Comparison of ENCODE assay signal across 27 cellular contexts in genomic region chr1:26344147-26344920, GRCh38. TPM values are rescaled to one million over a fixed set of nuclear protein-coding genes. Genes with fewer than 3 reads are reported as not detected.
DNase-seq lines count a peak whose midpoint lies in the region; ATAC-seq, FAIRE-seq and TF ChIP-seq lines count a peak whose summit lies in the region.
"Had no signal": no experiment of that assay in that cellular context is flagged by ENCODE, and none has a peak within 500 bp of the region (broad histone marks: within the 10 kb centered on the region; RNA-seq: fewer than 3 reads in every experiment).

No MANE protein-coding gene starts in this region.

- H3K36me3 ChIP-seq in HCT116 (ENCODE audit: control insufficient read depth in 1 of 2, insufficient read depth in 2 of 2, low read length in 2 of 2) = no peaks in the 10 kb centered on the region
- H3K36me3 ChIP-seq in K562 (ENCODE audit: control insufficient read depth, insufficient read depth, low read length) = no peaks in the 10 kb centered on the region
- H3K36me3 ChIP-seq: HAP-1 had no signal

- intact Hi-C loops in HCT116 (cut with micrococcal nuclease) (no loop called here), K562 (cut with micrococcal nuclease) (no loop called here)

- WGBS in K562 (ENCODE audit: insufficient coverage, low coverage, missing lambda C conversion rate) = 61% methylated on average over 14 of the region's 15 CpGs

- POLR2A ChIA-PET in HCT116 (lab: Charles Lee) (no interaction called here), K562 (lab: Yijun Ruan, JAX) (interaction anchor here (1.1 kb wide), 1 partner anchor 24 kb away, joined by 3 read pairs; no protein-coding TSS in a partner anchor)

- CTCF ChIA-PET in HCT116 (lab: Charles Lee) (no interaction called here), K562 (lab: Yijun Ruan, JAX; ENCODE audit: low intra/inter-chr PET ratio) (no interaction called here)

- TF ChIP-seq POLR2A in HCT116 (IDR thresholded peaks at IDR 0.05; ENCODE audit: borderline replicate concordance, extremely low read depth, insufficient read depth, insufficient read length) (no peak), K562 (conservative IDR thresholded peaks at IDR 0.05) (no peak)

- TF ChIP-seq EP300 in K562 (IDR thresholded peaks at IDR 0.05; ENCODE audit: low read length) = no peak

- RAD21 ChIA-PET in HCT116 (lab: Charles Lee; ENCODE audit: low non-redundant PET in 1 of 2, low total read pairs in 2 of 2, uncharacterized antibody in 2 of 2, unreplicated experiment in 2 of 2) = no interaction called here

- H2AFZ ChIP-seq in HCT116 (ENCODE audit: low read depth, low read length, poor library complexity, severe bottlenecking) (no peak overlapping the region), K562 (ENCODE audit: low read depth, low read length) (no peak overlapping the region)

- TF ChIP-seq CTCF in HCT116 (IDR thresholded peaks at IDR 0.05 in 2 of 3, conservative IDR thresholded peaks at IDR 0.05 in 1 of 3; ENCODE audit: borderline replicate concordance in 1 of 3, insufficient read depth in 1 of 3, low read depth in 2 of 3, low read length in 2 of 3) (no peak), K562 (IDR thresholded peaks at IDR 0.05 in 2 of 3, conservative IDR thresholded peaks at IDR 0.05 in 1 of 3; ENCODE audit: insufficient read depth in 2 of 3, low read depth in 1 of 3, low read length in 3 of 3) (no peak)

- H3K9me2 ChIP-seq in HCT116 (ENCODE audit: insufficient read depth) = no peaks in the 10 kb centered on the region

- H3K27ac ChIP-seq in HCT116 (ENCODE audit: low read depth, low read length) (no peak overlapping the region), K562 (ENCODE audit: extremely low read depth, low read depth, low read length) (no peak overlapping the region)
- H3K27ac ChIP-seq: C4-2B, HL-60 had no signal

- H3K9me1 ChIP-seq in K562 (ENCODE audit: control insufficient read depth, insufficient read depth, low read length) = no peaks in the 10 kb centered on the region

- H3K9ac ChIP-seq in HCT116 (ENCODE audit: low read length) (no peak overlapping the region), K562 (ENCODE audit: insufficient read depth in 1 of 2, low read depth in 2 of 2, low read length in 2 of 2) (no peak overlapping the region)

- no peaks in the 10 kb centered on the region for H3K27me3 ChIP-seq in HCT116 (ENCODE audit: insufficient read depth, low read length)
- no peaks in the 10 kb centered on the region for H3K27me3 ChIP-seq in K562 (ENCODE audit: control insufficient read depth in 2 of 2, insufficient read depth in 2 of 2, low read length in 2 of 2)

- in situ Hi-C loops in K562 (cut with MboI) = no loop called here

- DNase-seq in HCT116 (ENCODE audit: low read depth, low spot score) (no peak), K562 (ENCODE audit: extremely low read depth in 1 of 4, low spot score in 3 of 4) (peak in 1 of 4 experiments; percentile 39), GM03348 (ENCODE audit: low spot score) (no peak)
- DNase-seq: CD8-positive, alpha-beta T cell; DMS 273 treated with DMSO at 0.1 percent for 48 hours; DMS79; EL; GDM1; GOT3; Kasumi-1; NCI-H1092 treated with DMSO at 0.1 percent for 48 hours; NCI-H1436; NCI-H187; NCI-H2081 treated with DMSO at 0.1 percent for 48 hours; NCI-H2171; NCI-H226; NCI-H510A; NCI-H69; RPMI8226; SHP77 treated with DMSO at 0.1 percent for 48 hours; T-helper 1 cell had no signal

- H3K4me3 ChIP-seq in HCT116 (replicated peaks in 1 of 2; ENCODE audit: low read depth in 1 of 2, low read length in 2 of 2) (no peak overlapping the region), K562 (no peak overlapping the region)
- H3K4me3 ChIP-seq: HAP-1 had no signal

- BruUV-seq in HCT116 (replicated peaks; lab: Mats Ljungman, UMichigan) (no TSS peak), K562 (replicated peaks; lab: Mats Ljungman, UMichigan) (no TSS peak)

- no peak for FAIRE-seq in K562 (lab: Jason Lieb, UNC)
- FAIRE-seq: GM12892 had no signal

- no peaks in the 10 kb centered on the region for H4K20me1 ChIP-seq in HCT116 (ENCODE audit: insufficient read depth)
- H4K20me1 ChIP-seq in K562 (replicated peaks; ENCODE audit: control insufficient read depth, insufficient read depth, low read length) = no peaks in the 10 kb centered on the region

- TF ChIP-seq RAD21 in HCT116 (IDR thresholded peaks at IDR 0.05; ENCODE audit: low read depth) = no peak
- no peak for TF ChIP-seq RAD21 in K562 (CRISPR knock-in tag; conservative IDR thresholded peaks at IDR 0.05 in 1 of 2, IDR thresholded peaks at IDR 0.05 in 1 of 2)

- peak; percentile 64 for ATAC-seq in HCT116
- ATAC-seq in K562 = peak; percentile 45; the same call in 2 of the 3 replicates
- no peak for ATAC-seq in HG03432 (IDR thresholded peaks at IDR 0.05; ENCODE audit: unreplicated experiment)
- ATAC-seq: CD8-positive, alpha-beta T cell had no signal

- H3K9me3 ChIP-seq in HCT116 (ENCODE audit: control insufficient read depth in 1 of 2, insufficient read depth in 1 of 2, low read depth in 1 of 2, low read length in 2 of 2) (no peaks in the 10 kb centered on the region), K562 (replicated peaks; ENCODE audit: control insufficient read depth, insufficient read depth, low read depth, low read length) (no peaks in the 10 kb centered on the region)
- H3K9me3 ChIP-seq: HAP-1 had no signal

- H3K4me1 ChIP-seq in HCT116 (ENCODE audit: control insufficient read depth in 1 of 2, insufficient read depth in 2 of 2, low read length in 2 of 2) (peaks cover 2 to 6% of the 10 kb centered on the region in 2 experiments; a peak in 3 of 4 replicates), K562 (replicated peaks in 1 of 2; ENCODE audit: control insufficient read depth in 2 of 2, insufficient read depth in 2 of 2, low read length in 2 of 2) (peaks cover 4 to 18% of the 10 kb centered on the region in 2 experiments; a peak in 3 of 5 replicates)
- H3K4me1 ChIP-seq: HAP-1 had no signal

- H3K79me2 ChIP-seq in HCT116 (ENCODE audit: insufficient read depth, low read length) (no peaks in the 10 kb centered on the region), K562 (ENCODE audit: control insufficient read depth, insufficient read depth, low read length) (no peaks in the 10 kb centered on the region)

- H3K4me2 ChIP-seq in HCT116 (ENCODE audit: low read length) = no peak overlapping the region
- H3K4me2 ChIP-seq in K562 (ENCODE audit: insufficient read depth, low read length) = no peak overlapping the region

RNA-seq across cellular contexts. Expression of gene CRYBG2, which starts 9.6 kb away (rescaled TPM):
- 10.5 TPM for total RNA-seq in HCT116 (2021; ENCODE audit: unreplicated experiment)
- 11.8 and 13.8 TPM in 2 replicates for polyA plus RNA-seq in HCT116 (2012)
- total RNA-seq in K562 (2011; cell fraction: chromatin; rRNA removed; ENCODE audit: low replicate concordance) = 7.8 and 10.7 TPM in 2 replicates
- 10.0 and 10.2 TPM in 2 replicates for total RNA-seq in K562 (2011; cell fraction: nucleolus; rRNA removed)
- 5.7 and 6.5 TPM in 2 replicates for total RNA-seq in K562 (2011; cell fraction: nucleoplasm; rRNA removed)
- 7.5 and 12.6 TPM in 2 replicates for total RNA-seq in K562 (2014; rRNA removed)
- total RNA-seq in K562 (2014; rRNA removed; fragmentation: Illumina TruSeq; extraction: Trizol) = 1.3 and 2.1 TPM in 2 replicates
- total RNA-seq in K562 (2015; rRNA removed; fragmentation: Illumina TruSeq; extraction: Trizol) = 1.9 and 2.5 TPM in 2 replicates
- total RNA-seq in K562 (2021) = 8.5 and 8.8 TPM in 2 replicates
- polyA plus RNA-seq in K562 (2011; rRNA removed) = 3.3 and 3.8 TPM in 2 replicates
- 4.8 and 8.5 TPM in 2 replicates for polyA plus RNA-seq in K562 (2011; cell fraction: cytosol; rRNA removed)
- polyA plus RNA-seq in K562 (2011; cell fraction: nucleus; rRNA removed) = 6.5 and 9.6 TPM in 2 replicates
- 4.3 and 24.3 TPM in 2 replicates for polyA plus RNA-seq in K562 (2012)
- polyA plus RNA-seq in K562 (2014; fragmentation: Illumina TruSeq; extraction: Trizol) = 3.7 and 5.1 TPM in 2 replicates
- polyA plus RNA-seq in K562 (2014; fragmentation: Nextera tagmentation; extraction: Ambion mirVana) = 1 to 10 TPM in 1 of 2 experiments, under 1 TPM in 1; 0.39 to 2.4 TPM
- polyA plus RNA-seq in K562 (2014; rRNA removed) = 3.1 and 8.1 TPM in 2 replicates
- polyA minus RNA-seq in K562 (2011; rRNA and poly(A)+ RNA removed) = 1.6 and 1.9 TPM in 2 replicates
- polyA minus RNA-seq in K562 (2011; cell fraction: cytosol; rRNA and poly(A)+ RNA removed) = 5.9 and 7.5 TPM in 2 replicates
- 2.6 and 4.4 TPM in 2 replicates for polyA minus RNA-seq in K562 (2011; cell fraction: nucleus; rRNA and poly(A)+ RNA removed)

RNA-seq across cellular contexts. Expression of gene CD52, which starts 26.6 kb away (rescaled TPM):
- 2.0 TPM for total RNA-seq in HCT116 (2021; ENCODE audit: unreplicated experiment)
- 0.62 and 0.95 TPM in 2 replicates for polyA plus RNA-seq in HCT116 (2012)
- 26.7 and 65.5 TPM in 2 replicates for total RNA-seq in K562 (2011; cell fraction: chromatin; rRNA removed; ENCODE audit: low replicate concordance)
- 72.0 and 78.5 TPM in 2 replicates for total RNA-seq in K562 (2011; cell fraction: nucleolus; rRNA removed)
- 50.2 and 55.9 TPM in 2 replicates for total RNA-seq in K562 (2011; cell fraction: nucleoplasm; rRNA removed)
- total RNA-seq in K562 (2014; rRNA removed) = 34.9 and 43.3 TPM in 2 replicates
- total RNA-seq in K562 (2014; rRNA removed; fragmentation: Illumina TruSeq; extraction: Trizol) = 127 TPM in 2 replicates
- 182 and 185 TPM in 2 replicates for total RNA-seq in K562 (2015; rRNA removed; fragmentation: Illumina TruSeq; extraction: Trizol)
- 70.9 and 90.7 TPM in 2 replicates for total RNA-seq in K562 (2021)
- 312 and 418 TPM in 2 replicates for polyA plus RNA-seq in K562 (2011; rRNA removed)
- polyA plus RNA-seq in K562 (2011; cell fraction: cytosol; rRNA removed) = 457 and 520 TPM in 2 replicates
- polyA plus RNA-seq in K562 (2011; cell fraction: nucleus; rRNA removed) = 77.7 and 147 TPM in 2 replicates
- polyA plus RNA-seq in K562 (2012) = 170 and 195 TPM in 2 replicates
- polyA plus RNA-seq in K562 (2014; fragmentation: Illumina TruSeq; extraction: Trizol) = 147 and 173 TPM in 2 replicates
- 100 to 1,000 TPM; 355 to 488 TPM for polyA plus RNA-seq in K562 (2014; fragmentation: Nextera tagmentation; extraction: Ambion mirVana)
- 152 and 198 TPM in 2 replicates for polyA plus RNA-seq in K562 (2014; rRNA removed)
- polyA minus RNA-seq in K562 (2011; rRNA and poly(A)+ RNA removed) = 56.1 and 74.7 TPM in 2 replicates
- 28.1 and 33.6 TPM in 2 replicates for polyA minus RNA-seq in K562 (2011; cell fraction: cytosol; rRNA and poly(A)+ RNA removed)
- polyA minus RNA-seq in K562 (2011; cell fraction: nucleus; rRNA and poly(A)+ RNA removed) = 6.9 and 14.1 TPM in 2 replicates
- total RNA-seq: M059J had no signal

RNA-seq across cellular contexts. Expression of gene ZNF683, which starts 28.2 kb away (rescaled TPM):
- total RNA-seq in HCT116 (2021; ENCODE audit: unreplicated experiment) (not detected), K562 (2014; rRNA removed) (not detected in 2 replicates), K562 (2014; rRNA removed; fragmentation: Illumina TruSeq; extraction: Trizol) (not detected in 2 replicates), K562 (2015; rRNA removed; fragmentation: Illumina TruSeq; extraction: Trizol) (not detected in 2 replicates), K562 (2021) (not detected in 2 replicates)
- not detected in 2 replicates for polyA plus RNA-seq in HCT116 (2012)
- total RNA-seq in K562 (2011; cell fraction: chromatin; rRNA removed; ENCODE audit: low replicate concordance) = not detected in 2 replicates
- not detected in 2 replicates for total RNA-seq in K562 (2011; cell fraction: nucleolus; rRNA removed)
- not detected in 2 replicates for total RNA-seq in K562 (2011; cell fraction: nucleoplasm; rRNA removed)
- polyA plus RNA-seq in K562 (2011; rRNA removed) (not detected in 2 replicates), K562 (2014; fragmentation: Illumina TruSeq; extraction: Trizol) (not detected in 2 replicates), K562 (2014; fragmentation: Nextera tagmentation; extraction: Ambion mirVana) (not detected), K562 (2014; rRNA removed) (not detected in 2 replicates)
- not detected in 2 replicates for polyA plus RNA-seq in K562 (2011; cell fraction: cytosol; rRNA removed)
- polyA plus RNA-seq in K562 (2011; cell fraction: nucleus; rRNA removed) = not detected in 2 replicates
- not detected in 2 replicates for polyA plus RNA-seq in K562 (2012)
- not detected in 2 replicates for polyA minus RNA-seq in K562 (2011; rRNA and poly(A)+ RNA removed)
- polyA minus RNA-seq in K562 (2011; cell fraction: cytosol; rRNA and poly(A)+ RNA removed) = not detected in 2 replicates
- not detected in 2 replicates for polyA minus RNA-seq in K562 (2011; cell fraction: nucleus; rRNA and poly(A)+ RNA removed)
- total RNA-seq: M059J had no signal

RNA-seq across cellular contexts. Expression of gene UBXN11, which starts 37.9 kb away (rescaled TPM):
- 19.3 TPM for total RNA-seq in HCT116 (2021; ENCODE audit: unreplicated experiment)
- 20.8 and 22.3 TPM in 2 replicates for polyA plus RNA-seq in HCT116 (2012)
- 26.5 and 67.3 TPM in 2 replicates for total RNA-seq in K562 (2011; cell fraction: chromatin; rRNA removed; ENCODE audit: low replicate concordance)
- total RNA-seq in K562 (2011; cell fraction: nucleolus; rRNA removed) = 42.6 and 44.4 TPM in 2 replicates
- 37.0 and 39.5 TPM in 2 replicates for total RNA-seq in K562 (2011; cell fraction: nucleoplasm; rRNA removed)
- total RNA-seq in K562 (2014; rRNA removed) = 11.3 and 11.5 TPM in 2 replicates
- total RNA-seq in K562 (2014; rRNA removed; fragmentation: Illumina TruSeq; extraction: Trizol) = 2.6 and 4.0 TPM in 2 replicates
- 8.1 and 8.2 TPM in 2 replicates for total RNA-seq in K562 (2015; rRNA removed; fragmentation: Illumina TruSeq; extraction: Trizol)
- 20.2 and 24.9 TPM in 2 replicates for total RNA-seq in K562 (2021)
- 17.5 and 20.9 TPM in 2 replicates for polyA plus RNA-seq in K562 (2011; rRNA removed)
- polyA plus RNA-seq in K562 (2011; cell fraction: cytosol; rRNA removed) = 20.1 and 26.4 TPM in 2 replicates
- 134 and 188 TPM in 2 replicates for polyA plus RNA-seq in K562 (2011; cell fraction: nucleus; rRNA removed)
- polyA plus RNA-seq in K562 (2012) = 23.4 and 28.6 TPM in 2 replicates
- polyA plus RNA-seq in K562 (2014; fragmentation: Illumina TruSeq; extraction: Trizol) = 12.3 and 14.7 TPM in 2 replicates
- 1 to 10 TPM in 1 of 2 experiments, under 1 TPM in 1; 0.48 to 2.1 TPM for polyA plus RNA-seq in K562 (2014; fragmentation: Nextera tagmentation; extraction: Ambion mirVana)
- 30.6 and 34.3 TPM in 2 replicates for polyA plus RNA-seq in K562 (2014; rRNA removed)
- 9.3 and 10.4 TPM in 2 replicates for polyA minus RNA-seq in K562 (2011; rRNA and poly(A)+ RNA removed)
- 7.9 and 8.8 TPM in 2 replicates for polyA minus RNA-seq in K562 (2011; cell fraction: cytosol; rRNA and poly(A)+ RNA removed)
- 26.3 and 27.6 TPM in 2 replicates for polyA minus RNA-seq in K562 (2011; cell fraction: nucleus; rRNA and poly(A)+ RNA removed)
